In the genomic region with DNA sequence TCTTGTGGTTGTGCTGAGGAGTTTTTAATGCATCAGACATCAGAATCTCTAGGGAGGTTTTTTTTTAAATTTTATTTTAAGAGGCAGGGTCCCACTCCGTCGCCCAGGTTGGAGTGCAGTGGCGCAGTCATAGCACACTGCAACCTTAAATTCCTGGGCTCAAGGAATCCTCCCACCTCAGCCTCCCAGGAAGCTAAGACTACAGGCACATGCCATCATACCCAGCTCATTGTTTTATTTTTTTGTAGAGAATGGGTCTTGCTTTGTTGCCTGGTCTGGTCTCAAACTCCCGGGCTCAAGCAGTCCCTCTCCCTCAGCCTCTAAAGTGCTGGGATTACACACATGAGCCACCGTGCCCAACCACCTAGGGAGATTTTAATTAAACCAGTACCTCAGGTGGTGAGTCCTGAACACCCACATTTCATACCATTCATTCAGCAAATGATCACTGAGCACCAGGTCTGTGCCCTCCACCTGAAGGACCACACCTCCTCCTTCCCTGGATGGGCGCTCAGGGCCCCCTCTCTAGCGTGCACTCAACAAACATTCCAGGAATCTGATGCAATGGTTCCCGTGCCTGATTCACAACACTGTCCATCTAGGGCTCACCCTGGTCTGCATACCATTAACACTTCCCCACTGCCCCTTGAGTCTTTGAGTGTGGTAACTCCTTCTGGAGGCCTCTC, we compare ENCODE assay signal across 12 cellular contexts. TPM values are rescaled to one million over a fixed set of nuclear protein-coding genes. Genes with fewer than 3 reads are reported as not detected.
DNase-seq lines count a peak whose midpoint lies in the region; ATAC-seq, FAIRE-seq and TF ChIP-seq lines count a peak whose summit lies in the region.
"Had no signal": no experiment of that assay in that cellular context is flagged by ENCODE, and none has a peak within 500 bp of the region (broad histone marks: within the 10 kb centered on the region; RNA-seq: fewer than 3 reads in every experiment).

No MANE protein-coding gene starts in this region.

- ATAC-seq in natural killer cell: no peak

- peak overlapping the region; percentile 52; the same call in 1 of the 2 replicates for H2BK5ac ChIP-seq in H1 (ENCODE audit: low read depth, low read length)

- POLR2A ChIA-PET in H1 (lab: Charles Lee; ENCODE audit: partially characterized antibody): interaction anchor here (0.6 to 2.8 kb wide), 5 partner anchors 8 to 69 kb away, joined by 3 to 19 read pairs (median 4); no protein-coding TSS in a partner anchor

- no peak overlapping the region for H4K5ac ChIP-seq in H1 (ENCODE audit: insufficient read length, low read depth, low read length)

- peak overlapping the region; percentile 84 for H2BK12ac ChIP-seq in H1 (ENCODE audit: low read depth, low read length)

- no peaks in the 10 kb centered on the region for H3K79me1 ChIP-seq in H1 (ENCODE audit: low read depth, low read length)

- peak overlapping the region in 10 of 11 experiments; percentile 13 to 69 (median 55); a peak in 15 of 22 replicates for H3K9ac ChIP-seq in BLaER1 treated with 17β-estradiol and CSF1 and Interleukin-3, amounts not matched to agents 10 nM and 100 nM
- H3K9ac ChIP-seq in Loucy (ENCODE audit: low read depth, low read length, poor library complexity, severe bottlenecking) (peak overlapping the region; percentile 47), H1 (replicated peaks in 1 of 4; ENCODE audit: extremely low read depth in 1 of 4, low read depth in 3 of 4, low read length in 3 of 4) (no peak overlapping the region; a peak in 1 of 7 replicates)

- TF ChIP-seq EP300 in H1 (IDR thresholded peaks at IDR 0.05; ENCODE audit: borderline replicate concordance in 1 of 2, low read depth in 2 of 2, low read length in 2 of 2): no peak

- H2BK20ac ChIP-seq in H1 (ENCODE audit: low read length): no peak overlapping the region

- H4K91ac ChIP-seq in H1 (replicated peaks; ENCODE audit: insufficient read length, low read length): peak overlapping the region; percentile 34

- H3K27ac ChIP-seq in BLaER1 treated with 17β-estradiol and CSF1 and Interleukin-3, amounts not matched to agents 10 nM and 100 nM: peak overlapping the region in 9 of 11 experiments; percentile 27 to 98 (median 74); a peak in 18 of 22 replicates
- no peak overlapping the region for H3K27ac ChIP-seq in H1 (ENCODE audit: low read depth, low read length)

- TF ChIP-seq CTCF in Loucy (conservative IDR thresholded peaks at IDR 0.05; ENCODE audit: low read length) (no peak), H1 (IDR thresholded peaks at IDR 0.05; ENCODE audit: control extremely low read depth in 1 of 3, insufficient read depth in 1 of 3, low read depth in 1 of 3, low read length in 3 of 3) (no peak), natural killer cell (IDR thresholded peaks at IDR 0.05) (no peak)

- H3F3A ChIP-seq in Loucy (ENCODE audit: low read depth): peaks cover 6% of the 10 kb centered on the region; the same call in 1 of the 2 replicates

- H3K79me2 ChIP-seq in Loucy (ENCODE audit: insufficient read depth, low read length): no peaks in the 10 kb centered on the region
- no peaks in the 10 kb centered on the region for H3K79me2 ChIP-seq in H1 (ENCODE audit: control insufficient read depth in 1 of 2, insufficient read depth in 2 of 2, low read length in 2 of 2)

- H4K20me1 ChIP-seq in BLaER1 treated with 17β-estradiol and CSF1 and Interleukin-3, amounts not matched to agents 10 nM and 100 nM: no peaks in the 10 kb centered on the region
- H4K20me1 ChIP-seq in Loucy (ENCODE audit: insufficient read depth, low read length, poor library complexity, severe bottlenecking) (no peaks in the 10 kb centered on the region), H1 (replicated peaks in 1 of 2; ENCODE audit: control insufficient read depth in 1 of 2, insufficient read depth in 2 of 2, low read length in 2 of 2) (no peaks in the 10 kb centered on the region)

- H2AK5ac ChIP-seq in H1 (ENCODE audit: low read depth, low read length): 0 out of 2 replicates have a peak overlapping the region, but pooled peaks have one; percentile 82

- FAIRE-seq in H1 (lab: Jason Lieb, UNC): no peak
- FAIRE-seq: GM18507 had no signal

- peak overlapping the region; percentile 60; the same call in 1 of the 2 replicates for H3K18ac ChIP-seq in H1 (ENCODE audit: extremely low read depth, low read length)

- no peak for TF ChIP-seq RAD21 in H1 (IDR thresholded peaks at IDR 0.05 in 1 of 2, conservative IDR thresholded peaks at IDR 0.05 in 1 of 2; ENCODE audit: low read depth in 2 of 2, low read length in 2 of 2)

- peak overlapping the region; percentile 18; the same call in 1 of the 2 replicates for H2BK15ac ChIP-seq in H1 (ENCODE audit: low read length)

- H2AFZ ChIP-seq in Loucy (ENCODE audit: low read length) (no peak overlapping the region), H1 (ENCODE audit: low read length) (no peak overlapping the region)

- H3K4me3 Mint-ChIP-seq in natural killer cell: no peak overlapping the region
- H3K4me3 Mint-ChIP-seq: brain had no signal

- peaks cover 20 to 28% of the 10 kb centered on the region in 2 donors for H3K4me1 Mint-ChIP-seq in natural killer cell

- CTCF ChIA-PET in H1 (lab: Charles Lee; ENCODE audit: partially characterized antibody): interaction anchor here (1.5 kb wide), 1 partner anchor 10 kb away, joined by 5 read pairs; no protein-coding TSS in a partner anchor

- intact Hi-C loops in natural killer cell (cut with micrococcal nuclease): no loop called here

- H2BK120ac ChIP-seq in H1 (replicated peaks; ENCODE audit: low read depth, low read length): no peak overlapping the region

- H3K4me2 ChIP-seq in BLaER1 treated with 17β-estradiol and CSF1 and Interleukin-3, amounts not matched to agents 10 nM and 100 nM: peak overlapping the region; percentile 54 to 92 (median 81)
- H3K4me2 ChIP-seq in Loucy (ENCODE audit: low read depth, low read length, poor library complexity, severe bottlenecking): no peak overlapping the region
- H3K4me2 ChIP-seq in H1 (ENCODE audit: insufficient read depth in 1 of 2, low read depth in 2 of 2, low read length in 2 of 2): no peak overlapping the region

- H3K36me3 Mint-ChIP-seq in natural killer cell: no peaks in the 10 kb centered on the region
- H3K36me3 Mint-ChIP-seq: brain had no signal

- no peak overlapping the region for H3K14ac ChIP-seq in H1 (ENCODE audit: insufficient read length)

- H4K8ac ChIP-seq in H1 (ENCODE audit: extremely low read depth, insufficient read depth, low read length): no peak overlapping the region

- no peaks in the 10 kb centered on the region for H3K27me3 Mint-ChIP-seq in natural killer cell (ENCODE audit: low read depth in 2 of 2)
- H3K27me3 Mint-ChIP-seq: brain had no signal

- H3K23me2 ChIP-seq in H1 (ENCODE audit: low read depth, low read length): no peaks in the 10 kb centered on the region; the same call in 1 of the 2 replicates

- no peaks in the 10 kb centered on the region for H3K27me3 ChIP-seq in BLaER1 treated with 17β-estradiol and CSF1 and Interleukin-3, amounts not matched to agents 10 nM and 100 nM
- H3K27me3 ChIP-seq in Loucy (ENCODE audit: insufficient read depth, low read length, poor library complexity, severe bottlenecking) (no peaks in the 10 kb centered on the region), H1 (replicated peaks in 1 of 4; ENCODE audit: control insufficient read depth in 3 of 4, extremely low read depth in 1 of 4, insufficient read depth in 3 of 4, low read length in 3 of 4) (no peaks in the 10 kb centered on the region)

- 88% methylated on average over 8 of the region's 8 CpGs; no CpG with 5 or more reads in 1 of the 2 experiments for WGBS in H1 (ENCODE audit: extremely low coverage in 1 of 2, insufficient coverage in 1 of 2, insufficient read length in 1 of 2, insufficient replicate concordance in 2 of 2, low coverage in 1 of 2, low lambda C conversion rate in 2 of 2, missing lambda C conversion rate in 1 of 2), 2 experiments

- no peak overlapping the region for H3K4me3 ChIP-seq in BLaER1 treated with 17β-estradiol and CSF1 and Interleukin-3, amounts not matched to agents 10 nM and 100 nM
- H3K4me3 ChIP-seq in Loucy (ENCODE audit: low read length, poor library complexity, severe bottlenecking) (no peak overlapping the region), H1 (ENCODE audit: extremely low read depth in 1 of 4, insufficient read depth in 2 of 4, low read depth in 3 of 4, low read length in 4 of 4) (no peak overlapping the region)

- TF ChIP-seq POLR2A in H1 (IDR thresholded peaks at IDR 0.05; ENCODE audit: control extremely low read depth in 1 of 2, low read depth in 2 of 2, low read length in 2 of 2): no peak

- no peaks in the 10 kb centered on the region for H3K9me2 ChIP-seq in Loucy (replicated peaks; ENCODE audit: low read depth, low read length)

- no peak overlapping the region for H3K23ac ChIP-seq in H1 (ENCODE audit: insufficient read length)

- H3K9me3 ChIP-seq in BLaER1 treated with 17β-estradiol and CSF1 and Interleukin-3, amounts not matched to agents 10 nM and 100 nM (replicated peaks in 1 of 11): no peaks in the 10 kb centered on the region; a peak in 1 of 22 replicates
- H3K9me3 ChIP-seq in Loucy (ENCODE audit: insufficient read depth, low read depth, low read length) (no peaks in the 10 kb centered on the region), H1 (ENCODE audit: insufficient read depth in 2 of 2, low read depth in 1 of 2, low read length in 1 of 2) (no peaks in the 10 kb centered on the region)

- H3K27ac Mint-ChIP-seq in natural killer cell: peak overlapping the region; percentile 9 to 10

- H3K36me3 ChIP-seq in BLaER1 treated with 17β-estradiol and CSF1 and Interleukin-3, amounts not matched to agents 10 nM and 100 nM: no peaks in the 10 kb centered on the region
- H3K36me3 ChIP-seq in Loucy (ENCODE audit: insufficient read depth, low read length) (no peaks in the 10 kb centered on the region), H1 (ENCODE audit: control insufficient read depth in 2 of 4, insufficient read depth in 4 of 4, low read length in 3 of 4) (no peaks in the 10 kb centered on the region)

- H3K4me1 ChIP-seq in BLaER1 treated with 17β-estradiol and CSF1 and Interleukin-3, amounts not matched to agents 10 nM and 100 nM: peaks cover 68 to 99% (median 86%) of the 10 kb centered on the region in 10 experiments
- peaks cover 46% of the 10 kb centered on the region for H3K4me1 ChIP-seq in Loucy (ENCODE audit: insufficient read depth, low read length, poor library complexity, severe bottlenecking)
- H3K4me1 ChIP-seq in H1 (replicated peaks in 1 of 4; ENCODE audit: control insufficient read depth in 3 of 4, insufficient read depth in 4 of 4, low read length in 3 of 4): peaks cover 0 to 5% (median 2%) of the 10 kb centered on the region in 4 experiments; a peak in 4 of 7 replicates

- DNase-seq in H1 (ENCODE audit: low read depth in 1 of 2, low spot score in 2 of 2): no peak
- no peak for DNase-seq in natural killer cell
- DNase-seq in NCI-H82 (lab: John Stamatoyannopoulos, UW): no peak
- DNase-seq in NCI-H1930 (lab: John Stamatoyannopoulos, UW): no peak
- no peak for DNase-seq in medulla oblongata (ENCODE audit: extremely low spot score)
- DNase-seq in SIG-M5 treated with dmso at 0.1 percent for 504 hours (lab: John Stamatoyannopoulos, UW; ENCODE audit: unreplicated experiment): no peak
- DNase-seq: DMS153, NCI-H524 treated with DMSO at 0.1 percent for 48 hours had no signal

- no peak overlapping the region for H3K56ac ChIP-seq in H1 (replicated peaks; ENCODE audit: insufficient read length, low read depth, low read length)

- no peaks in the 10 kb centered on the region for H3K9me3 Mint-ChIP-seq in natural killer cell
- H3K9me3 Mint-ChIP-seq: brain had no signal

- no peak overlapping the region for H3K4ac ChIP-seq in H1 (replicated peaks; ENCODE audit: insufficient read length, low read depth, low read length)

RNA-seq across cellular contexts. Expression of a gene that starts 9.5 kb away (rescaled TPM):
- total RNA-seq in H1 (2021; fragmentation: NEBNext Ultra II Directional; extraction: Animal tissue kit (Norgen Biotek cat#: 25700)): 295 and 322 TPM in 2 replicates
- polyA plus RNA-seq in H1 (2011; rRNA removed): 24.9 and 37.2 TPM in 2 replicates
- polyA plus RNA-seq in H1 (2011; cell fraction: cytosol; rRNA removed): 53.6 TPM
- 110 TPM for polyA plus RNA-seq in H1 (2011; cell fraction: nucleus; rRNA removed)
- 140 to 212 TPM (median 199 TPM) in 4 replicates for polyA plus RNA-seq in H1 (2012, experiment 1 of 2)
- polyA plus RNA-seq in H1 (2012, experiment 2 of 2): 59.9 TPM
- 89.1 TPM for polyA plus RNA-seq in H1 (2013, experiment 1 of 2)
- polyA plus RNA-seq in H1 (2013, experiment 2 of 2): 76.1 TPM
- 273 and 366 TPM in 2 replicates for polyA minus RNA-seq in H1 (2011; rRNA and poly(A)+ RNA removed)
- polyA minus RNA-seq in H1 (2011; cell fraction: cytosol; rRNA and poly(A)+ RNA removed): 92.9 TPM
- 95.2 TPM for polyA minus RNA-seq in H1 (2011; cell fraction: nucleus; rRNA and poly(A)+ RNA removed)
- 1,000 to 10,000 TPM in 1 of 3 donors, 100 to 1,000 TPM in 2; 803 to 1,038 (median 808) TPM for total RNA-seq in natural killer cell

Comparison
In these comparisons a context has a peak if more than half of its experiments do, and no peak if none do; other contexts are left out.
1. H3K4me2 ChIP-seq: peak in BLaER1 treated with 17β-estradiol and CSF1 and Interleukin-3, amounts not matched to agents 10 nM and 100 nM (11 of 11); none in Loucy (single experiment) and H1 (0 of 2).
2. H3K9ac ChIP-seq: peak in BLaER1 treated with 17β-estradiol and CSF1 and Interleukin-3, amounts not matched to agents 10 nM and 100 nM (10 of 11) and Loucy (single experiment); none in H1 (0 of 4).